10 cellular contexts compared by ENCODE assay signal in genomic region chr4:106898621-106899230, GRCh38.
DNase-seq lines count a peak whose midpoint lies in the region; ATAC-seq and TF ChIP-seq lines count a peak whose summit lies in the region.
"Had no signal": no experiment of that assay in that cellular context is flagged by ENCODE, and none has a peak within 500 bp of the region (broad histone marks: within the 10 kb centered on the region; RNA-seq: fewer than 3 reads in every experiment).

No MANE protein-coding gene starts in this region.

- TF ChIP-seq POLR2A in body of pancreas (IDR thresholded peaks at IDR 0.05), result no peak

- H3K4me1 ChIP-seq in body of pancreas, result no peaks in the 10 kb centered on the region
- no peaks in the 10 kb centered on the region for H3K4me1 ChIP-seq in left lung

- H3K27ac Mint-ChIP-seq in activated T-helper 2 cell treated with anti-CD3 and anti-CD28 coated beads, Interferon-gamma antibody, Interleukin-2, Interleukin-4, amounts not matched to agents 10 μg/mL and 5 μg/mL and 100 μg/mL, durations not matched to agents 14 hours and 24 hours and 36 hours, result no peak overlapping the region
- H3K27ac Mint-ChIP-seq: T-helper 1 cell treated with Interleukin-12 subunit alpha and Interleukin-12 subunit beta and Interleukin-4 antibody, amounts not matched to agents 30 μg/mL and 1 μg/mL, for 36 hours had no signal

- TF ChIP-seq CTCF in AG09309 (IDR thresholded peaks at IDR 0.05; ENCODE audit: control insufficient read depth, insufficient read depth, low read depth, low read length, missing control alignments) (peak; percentile 80), GM10248 (IDR thresholded peaks at IDR 0.05; ENCODE audit: control extremely low read depth, extremely low read depth, low read depth, missing control alignments) (peak; percentile 72), body of pancreas (IDR thresholded peaks at IDR 0.05) (peak in 4 of 7 experiments; percentile 4 to 11 (median 8)), left lung (IDR thresholded peaks at IDR 0.05) (peak; percentile 46 to 58)

- POLR2A ChIA-PET in GM10248 (lab: Yijun Ruan, JAX), result no interaction called here

- intact Hi-C loops in body of pancreas (cut with DNase I) (no loop called here), left lung (cut with DNase I) (no loop called here)
- intact Hi-C loops in activated T-helper 2 cell treated with anti-CD3 and anti-CD28 coated beads, Interferon-gamma antibody, Interleukin-2, Interleukin-4, amounts not matched to agents 10 μg/mL and 5 μg/mL and 100 μg/mL, durations not matched to agents 14 hours and 24 hours and 36 hours (cut with micrococcal nuclease), result loop anchor here (10.0 kb wide), 1 partner anchor 634 kb away; no protein-coding TSS in a partner anchor

- CTCF ChIA-PET in GM10248 (lab: Yijun Ruan, JAX), result interaction anchor here (0.9 to 2.2 kb wide), 7 partner anchors 9 to 630 kb away, joined by 3 to 8 read pairs (median 3); no protein-coding TSS in a partner anchor

- DNase-seq in AG09309 (ENCODE audit: low read depth) (peak; percentile 44), GM10248 (ENCODE audit: extremely low spot score) (peak; percentile 20), NCI-H1105 treated with DMSO at 0.1 percent for 48 hours (lab: John Stamatoyannopoulos, UW) (peak; percentile 28), body of pancreas (no peak), left lung (peak in 1 of 2 donors; percentile 29)
- DNase-seq in activated T-helper 2 cell treated with anti-CD3 and anti-CD28 coated beads, Interferon-gamma antibody, Interleukin-2, Interleukin-4, amounts not matched to agents 10 μg/mL and 5 μg/mL and 100 μg/mL, durations not matched to agents 14 hours and 24 hours and 36 hours (ENCODE audit: low spot score), result no peak
- DNase-seq in activated CD4-positive, CD25-positive, alpha-beta regulatory T cell treated with anti-CD3 and anti-CD28 coated beads, Interleukin-2, amount 50 U/mL, for 72 hours, result no peak

- H3K9me3 ChIP-seq in body of pancreas (no peaks in the 10 kb centered on the region), left lung (peaks cover 0 to 7% of the 10 kb centered on the region in 2 donors)

- H3K36me3 Mint-ChIP-seq in activated T-helper 2 cell treated with anti-CD3 and anti-CD28 coated beads, Interferon-gamma antibody, Interleukin-2, Interleukin-4, amounts not matched to agents 10 μg/mL and 5 μg/mL and 100 μg/mL, durations not matched to agents 14 hours and 24 hours and 36 hours (ENCODE audit: low read depth), result no peaks in the 10 kb centered on the region

- ATAC-seq in HG02642 (IDR thresholded peaks at IDR 0.05; ENCODE audit: poor library complexity, unreplicated experiment), result peak; percentile 78
- ATAC-seq in body of pancreas, result no peak
- ATAC-seq in left lung, result peak; percentile 78

- H3K9me3 Mint-ChIP-seq in activated T-helper 2 cell treated with anti-CD3 and anti-CD28 coated beads, Interferon-gamma antibody, Interleukin-2, Interleukin-4, amounts not matched to agents 10 μg/mL and 5 μg/mL and 100 μg/mL, durations not matched to agents 14 hours and 24 hours and 36 hours, result no peaks in the 10 kb centered on the region
- H3K9me3 Mint-ChIP-seq: T-helper 1 cell treated with Interleukin-12 subunit alpha and Interleukin-12 subunit beta and Interleukin-4 antibody, amounts not matched to agents 30 μg/mL and 1 μg/mL, for 36 hours had no signal

- no peak overlapping the region for H3K4me3 Mint-ChIP-seq in activated T-helper 2 cell treated with anti-CD3 and anti-CD28 coated beads, Interferon-gamma antibody, Interleukin-2, Interleukin-4, amounts not matched to agents 10 μg/mL and 5 μg/mL and 100 μg/mL, durations not matched to agents 14 hours and 24 hours and 36 hours (ENCODE audit: low read depth)
- H3K4me3 Mint-ChIP-seq: T-helper 1 cell treated with Interleukin-12 subunit alpha and Interleukin-12 subunit beta and Interleukin-4 antibody, amounts not matched to agents 30 μg/mL and 1 μg/mL, for 36 hours had no signal

- no peak overlapping the region for H3K4me3 ChIP-seq in AG09309 (ENCODE audit: control insufficient read depth, low read depth, low read length)
- H3K4me3 ChIP-seq in body of pancreas, result no peak overlapping the region
- no peak overlapping the region for H3K4me3 ChIP-seq in left lung
- H3K4me3 ChIP-seq: skin epidermis had no signal

- no peaks in the 10 kb centered on the region for H3K27me3 ChIP-seq in body of pancreas
- H3K27me3 ChIP-seq in left lung, result no peaks in the 10 kb centered on the region

- H3K27ac ChIP-seq in body of pancreas (no peak overlapping the region), left lung (no peak overlapping the region)
- H3K27ac ChIP-seq: skin epidermis had no signal

- no peaks in the 10 kb centered on the region for H3K4me1 Mint-ChIP-seq in activated T-helper 2 cell treated with anti-CD3 and anti-CD28 coated beads, Interferon-gamma antibody, Interleukin-2, Interleukin-4, amounts not matched to agents 10 μg/mL and 5 μg/mL and 100 μg/mL, durations not matched to agents 14 hours and 24 hours and 36 hours (ENCODE audit: low read depth)

- WGBS in body of pancreas, 2 donors, result 31 to 36% methylated on average over 4 of the region's 4 CpGs

- H3K27me3 Mint-ChIP-seq in activated T-helper 2 cell treated with anti-CD3 and anti-CD28 coated beads, Interferon-gamma antibody, Interleukin-2, Interleukin-4, amounts not matched to agents 10 μg/mL and 5 μg/mL and 100 μg/mL, durations not matched to agents 14 hours and 24 hours and 36 hours (ENCODE audit: low read depth), result no peaks in the 10 kb centered on the region

- H3K36me3 ChIP-seq in body of pancreas (replicated peaks in 1 of 2; ENCODE audit: insufficient read depth in 1 of 2, low read depth in 2 of 2), result no peaks in the 10 kb centered on the region
- H3K36me3 ChIP-seq in left lung, result no peaks in the 10 kb centered on the region

Comparison
In these comparisons a context has a peak if more than half of its experiments do, and no peak if none do; other contexts are left out.
1. DNase-seq: peak in AG09309 (single experiment), GM10248 (single experiment) and NCI-H1105 treated with DMSO at 0.1 percent for 48 hours (single experiment); none in body of pancreas (0 of 4), activated T-helper 2 cell treated with anti-CD3 and anti-CD28 coated beads, Interferon-gamma antibody, Interleukin-2, Interleukin-4, amounts not matched to agents 10 μg/mL and 5 μg/mL and 100 μg/mL, durations not matched to agents 14 hours and 24 hours and 36 hours (single experiment) and activated CD4-positive, CD25-positive, alpha-beta regulatory T cell treated with anti-CD3 and anti-CD28 coated beads, Interleukin-2, amount 50 U/mL, for 72 hours (single experiment).
2. CTCF ChIP-seq: peak in every context shown above with its lines; median percentile 80 in AG09309; 72 in GM10248; 52 in left lung; 8 in body of pancreas.